1 cellular context compared by ENCODE assay signal in the genomic region with DNA sequence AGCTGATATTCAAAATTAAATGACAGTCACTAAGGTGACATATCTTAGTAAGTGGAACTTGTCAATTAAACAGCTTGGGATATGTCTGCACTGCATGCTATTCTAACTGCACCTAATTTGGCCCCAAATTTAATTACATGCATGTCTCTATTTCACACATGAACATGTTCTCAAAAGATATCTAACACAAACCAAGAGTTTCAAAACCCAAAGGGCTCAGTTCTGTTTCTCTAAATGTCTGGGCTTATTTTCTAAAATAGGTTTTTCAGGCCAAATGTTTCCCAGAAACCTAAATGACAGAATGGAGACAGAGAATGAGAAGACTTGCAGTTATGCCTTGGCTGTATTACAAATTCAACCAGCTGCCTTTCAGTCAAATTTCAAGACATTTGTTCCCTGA.
TF ChIP-seq lines count a peak whose summit lies in the region.

No MANE protein-coding gene starts in this region.

TF ChIP-seq in GM12878, 131 proteins besides CTCF, POLR2A, EP300 and RAD21 (continues in another document):
- TF ChIP-seq, protein P1, sequence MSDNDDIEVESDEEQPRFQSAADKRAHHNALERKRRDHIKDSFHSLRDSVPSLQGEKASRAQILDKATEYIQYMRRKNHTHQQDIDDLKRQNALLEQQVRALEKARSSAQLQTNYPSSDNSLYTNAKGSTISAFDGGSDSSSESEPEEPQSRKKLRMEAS (IDR thresholded peaks at IDR 0.05; ENCODE audit: low read depth, low read length), result no peak
- TF ChIP-seq PML (IDR thresholded peaks at IDR 0.05; ENCODE audit: low read length), result no peak
- TF ChIP-seq, protein P2, sequence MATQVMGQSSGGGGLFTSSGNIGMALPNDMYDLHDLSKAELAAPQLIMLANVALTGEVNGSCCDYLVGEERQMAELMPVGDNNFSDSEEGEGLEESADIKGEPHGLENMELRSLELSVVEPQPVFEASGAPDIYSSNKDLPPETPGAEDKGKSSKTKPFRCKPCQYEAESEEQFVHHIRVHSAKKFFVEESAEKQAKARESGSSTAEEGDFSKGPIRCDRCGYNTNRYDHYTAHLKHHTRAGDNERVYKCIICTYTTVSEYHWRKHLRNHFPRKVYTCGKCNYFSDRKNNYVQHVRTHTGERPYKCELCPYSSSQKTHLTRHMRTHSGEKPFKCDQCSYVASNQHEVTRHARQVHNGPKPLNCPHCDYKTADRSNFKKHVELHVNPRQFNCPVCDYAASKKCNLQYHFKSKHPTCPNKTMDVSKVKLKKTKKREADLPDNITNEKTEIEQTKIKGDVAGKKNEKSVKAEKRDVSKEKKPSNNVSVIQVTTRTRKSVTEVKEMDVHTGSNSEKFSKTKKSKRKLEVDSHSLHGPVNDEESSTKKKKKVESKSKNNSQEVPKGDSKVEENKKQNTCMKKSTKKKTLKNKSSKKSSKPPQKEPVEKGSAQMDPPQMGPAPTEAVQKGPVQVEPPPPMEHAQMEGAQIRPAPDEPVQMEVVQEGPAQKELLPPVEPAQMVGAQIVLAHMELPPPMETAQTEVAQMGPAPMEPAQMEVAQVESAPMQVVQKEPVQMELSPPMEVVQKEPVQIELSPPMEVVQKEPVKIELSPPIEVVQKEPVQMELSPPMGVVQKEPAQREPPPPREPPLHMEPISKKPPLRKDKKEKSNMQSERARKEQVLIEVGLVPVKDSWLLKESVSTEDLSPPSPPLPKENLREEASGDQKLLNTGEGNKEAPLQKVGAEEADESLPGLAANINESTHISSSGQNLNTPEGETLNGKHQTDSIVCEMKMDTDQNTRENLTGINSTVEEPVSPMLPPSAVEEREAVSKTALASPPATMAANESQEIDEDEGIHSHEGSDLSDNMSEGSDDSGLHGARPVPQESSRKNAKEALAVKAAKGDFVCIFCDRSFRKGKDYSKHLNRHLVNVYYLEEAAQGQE (IDR thresholded peaks at IDR 0.05; ENCODE audit: low read depth, low read length), result no peak
- TF ChIP-seq MTA2 (IDR thresholded peaks at IDR 0.05; ENCODE audit: low read depth), result no peak
- no peak for TF ChIP-seq YY1 (IDR thresholded peaks at IDR 0.05; ENCODE audit: low read depth, low read length)
- TF ChIP-seq, protein P3, sequence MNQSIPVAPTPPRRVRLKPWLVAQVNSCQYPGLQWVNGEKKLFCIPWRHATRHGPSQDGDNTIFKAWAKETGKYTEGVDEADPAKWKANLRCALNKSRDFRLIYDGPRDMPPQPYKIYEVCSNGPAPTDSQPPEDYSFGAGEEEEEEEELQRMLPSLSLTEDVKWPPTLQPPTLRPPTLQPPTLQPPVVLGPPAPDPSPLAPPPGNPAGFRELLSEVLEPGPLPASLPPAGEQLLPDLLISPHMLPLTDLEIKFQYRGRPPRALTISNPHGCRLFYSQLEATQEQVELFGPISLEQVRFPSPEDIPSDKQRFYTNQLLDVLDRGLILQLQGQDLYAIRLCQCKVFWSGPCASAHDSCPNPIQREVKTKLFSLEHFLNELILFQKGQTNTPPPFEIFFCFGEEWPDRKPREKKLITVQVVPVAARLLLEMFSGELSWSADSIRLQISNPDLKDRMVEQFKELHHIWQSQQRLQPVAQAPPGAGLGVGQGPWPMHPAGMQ (IDR thresholded peaks at IDR 0.05; ENCODE audit: borderline replicate concordance), result no peak
- no peak for TF ChIP-seq SRF (IDR thresholded peaks at IDR 0.05; ENCODE audit: low read depth in 2 of 2, low read length in 2 of 2)
- no peak for TF ChIP-seq SMARCA5 (IDR thresholded peaks at IDR 0.05)
- no peak for TF ChIP-seq GABPA (IDR thresholded peaks at IDR 0.05; ENCODE audit: low read depth)
- TF ChIP-seq NBN (IDR thresholded peaks at IDR 0.05), result no peak
- TF ChIP-seq TCF3 (IDR thresholded peaks at IDR 0.05; ENCODE audit: borderline replicate concordance, insufficient read depth, low read depth, low read length), result no peak
- no peak for TF ChIP-seq PAX8 (IDR thresholded peaks at IDR 0.05)
- TF ChIP-seq FOXK2 (IDR thresholded peaks at IDR 0.05), result no peak
- TF ChIP-seq POU2F2 (IDR thresholded peaks at IDR 0.05; ENCODE audit: borderline replicate concordance, low read depth, low read length), result 0 out of 3 replicates have a peak, but pooled peaks have one; percentile 37
- TF ChIP-seq CEBPB (IDR thresholded peaks at IDR 0.05; ENCODE audit: borderline replicate concordance in 1 of 2, low read depth in 2 of 2, low read length in 2 of 2), result no peak
- TF ChIP-seq, protein P4, sequence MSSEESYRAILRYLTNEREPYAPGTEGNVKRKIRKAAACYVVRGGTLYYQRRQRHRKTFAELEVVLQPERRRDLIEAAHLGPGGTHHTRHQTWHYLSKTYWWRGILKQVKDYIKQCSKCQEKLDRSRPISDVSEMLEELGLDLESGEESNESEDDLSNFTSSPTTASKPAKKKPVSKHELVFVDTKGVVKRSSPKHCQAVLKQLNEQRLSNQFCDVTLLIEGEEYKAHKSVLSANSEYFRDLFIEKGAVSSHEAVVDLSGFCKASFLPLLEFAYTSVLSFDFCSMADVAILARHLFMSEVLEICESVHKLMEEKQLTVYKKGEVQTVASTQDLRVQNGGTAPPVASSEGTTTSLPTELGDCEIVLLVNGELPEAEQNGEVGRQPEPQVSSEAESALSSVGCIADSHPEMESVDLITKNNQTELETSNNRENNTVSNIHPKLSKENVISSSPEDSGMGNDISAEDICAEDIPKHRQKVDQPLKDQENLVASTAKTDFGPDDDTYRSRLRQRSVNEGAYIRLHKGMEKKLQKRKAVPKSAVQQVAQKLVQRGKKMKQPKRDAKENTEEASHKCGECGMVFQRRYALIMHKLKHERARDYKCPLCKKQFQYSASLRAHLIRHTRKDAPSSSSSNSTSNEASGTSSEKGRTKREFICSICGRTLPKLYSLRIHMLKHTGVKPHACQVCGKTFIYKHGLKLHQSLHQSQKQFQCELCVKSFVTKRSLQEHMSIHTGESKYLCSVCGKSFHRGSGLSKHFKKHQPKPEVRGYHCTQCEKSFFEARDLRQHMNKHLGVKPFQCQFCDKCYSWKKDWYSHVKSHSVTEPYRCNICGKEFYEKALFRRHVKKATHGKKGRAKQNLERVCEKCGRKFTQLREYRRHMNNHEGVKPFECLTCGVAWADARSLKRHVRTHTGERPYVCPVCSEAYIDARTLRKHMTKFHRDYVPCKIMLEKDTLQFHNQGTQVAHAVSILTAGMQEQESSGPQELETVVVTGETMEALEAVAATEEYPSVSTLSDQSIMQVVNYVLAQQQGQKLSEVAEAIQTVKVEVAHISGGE (CRISPR knock-in tag; IDR thresholded peaks at IDR 0.05), result no peak
- TF ChIP-seq RAD51 (IDR thresholded peaks at IDR 0.05), result no peak
- TF ChIP-seq BMI1 (IDR thresholded peaks at IDR 0.05; ENCODE audit: borderline replicate concordance), result no peak
- no peak for TF ChIP-seq MYB (IDR thresholded peaks at IDR 0.05; ENCODE audit: borderline replicate concordance, low read depth, low read length)
- TF ChIP-seq CHD4 (IDR thresholded peaks at IDR 0.05), result no peak
- TF ChIP-seq, protein P5, sequence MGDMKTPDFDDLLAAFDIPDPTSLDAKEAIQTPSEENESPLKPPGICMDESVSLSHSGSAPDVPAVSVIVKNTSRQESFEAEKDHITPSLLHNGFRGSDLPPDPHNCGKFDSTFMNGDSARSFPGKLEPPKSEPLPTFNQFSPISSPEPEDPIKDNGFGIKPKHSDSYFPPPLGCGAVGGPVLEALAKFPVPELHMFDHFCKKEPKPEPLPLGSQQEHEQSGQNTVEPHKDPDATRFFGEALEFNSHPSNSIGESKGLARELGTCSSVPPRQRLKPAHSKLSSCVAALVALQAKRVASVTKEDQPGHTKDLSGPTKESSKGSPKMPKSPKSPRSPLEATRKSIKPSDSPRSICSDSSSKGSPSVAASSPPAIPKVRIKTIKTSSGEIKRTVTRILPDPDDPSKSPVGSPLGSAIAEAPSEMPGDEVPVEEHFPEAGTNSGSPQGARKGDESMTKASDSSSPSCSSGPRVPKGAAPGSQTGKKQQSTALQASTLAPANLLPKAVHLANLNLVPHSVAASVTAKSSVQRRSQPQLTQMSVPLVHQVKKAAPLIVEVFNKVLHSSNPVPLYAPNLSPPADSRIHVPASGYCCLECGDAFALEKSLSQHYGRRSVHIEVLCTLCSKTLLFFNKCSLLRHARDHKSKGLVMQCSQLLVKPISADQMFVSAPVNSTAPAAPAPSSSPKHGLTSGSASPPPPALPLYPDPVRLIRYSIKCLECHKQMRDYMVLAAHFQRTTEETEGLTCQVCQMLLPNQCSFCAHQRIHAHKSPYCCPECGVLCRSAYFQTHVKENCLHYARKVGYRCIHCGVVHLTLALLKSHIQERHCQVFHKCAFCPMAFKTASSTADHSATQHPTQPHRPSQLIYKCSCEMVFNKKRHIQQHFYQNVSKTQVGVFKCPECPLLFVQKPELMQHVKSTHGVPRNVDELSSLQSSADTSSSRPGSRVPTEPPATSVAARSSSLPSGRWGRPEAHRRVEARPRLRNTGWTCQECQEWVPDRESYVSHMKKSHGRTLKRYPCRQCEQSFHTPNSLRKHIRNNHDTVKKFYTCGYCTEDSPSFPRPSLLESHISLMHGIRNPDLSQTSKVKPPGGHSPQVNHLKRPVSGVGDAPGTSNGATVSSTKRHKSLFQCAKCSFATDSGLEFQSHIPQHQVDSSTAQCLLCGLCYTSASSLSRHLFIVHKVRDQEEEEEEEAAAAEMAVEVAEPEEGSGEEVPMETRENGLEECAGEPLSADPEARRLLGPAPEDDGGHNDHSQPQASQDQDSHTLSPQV (IDR thresholded peaks at IDR 0.05), result no peak
- TF ChIP-seq, protein P6, sequence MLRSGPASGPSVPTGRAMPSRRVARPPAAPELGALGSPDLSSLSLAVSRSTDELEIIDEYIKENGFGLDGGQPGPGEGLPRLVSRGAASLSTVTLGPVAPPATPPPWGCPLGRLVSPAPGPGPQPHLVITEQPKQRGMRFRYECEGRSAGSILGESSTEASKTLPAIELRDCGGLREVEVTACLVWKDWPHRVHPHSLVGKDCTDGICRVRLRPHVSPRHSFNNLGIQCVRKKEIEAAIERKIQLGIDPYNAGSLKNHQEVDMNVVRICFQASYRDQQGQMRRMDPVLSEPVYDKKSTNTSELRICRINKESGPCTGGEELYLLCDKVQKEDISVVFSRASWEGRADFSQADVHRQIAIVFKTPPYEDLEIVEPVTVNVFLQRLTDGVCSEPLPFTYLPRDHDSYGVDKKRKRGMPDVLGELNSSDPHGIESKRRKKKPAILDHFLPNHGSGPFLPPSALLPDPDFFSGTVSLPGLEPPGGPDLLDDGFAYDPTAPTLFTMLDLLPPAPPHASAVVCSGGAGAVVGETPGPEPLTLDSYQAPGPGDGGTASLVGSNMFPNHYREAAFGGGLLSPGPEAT (IDR thresholded peaks at IDR 0.05; ENCODE audit: low read depth), result no peak
- no peak for TF ChIP-seq ZBED1 (IDR thresholded peaks at IDR 0.05; ENCODE audit: borderline replicate concordance)
- TF ChIP-seq, protein P7, sequence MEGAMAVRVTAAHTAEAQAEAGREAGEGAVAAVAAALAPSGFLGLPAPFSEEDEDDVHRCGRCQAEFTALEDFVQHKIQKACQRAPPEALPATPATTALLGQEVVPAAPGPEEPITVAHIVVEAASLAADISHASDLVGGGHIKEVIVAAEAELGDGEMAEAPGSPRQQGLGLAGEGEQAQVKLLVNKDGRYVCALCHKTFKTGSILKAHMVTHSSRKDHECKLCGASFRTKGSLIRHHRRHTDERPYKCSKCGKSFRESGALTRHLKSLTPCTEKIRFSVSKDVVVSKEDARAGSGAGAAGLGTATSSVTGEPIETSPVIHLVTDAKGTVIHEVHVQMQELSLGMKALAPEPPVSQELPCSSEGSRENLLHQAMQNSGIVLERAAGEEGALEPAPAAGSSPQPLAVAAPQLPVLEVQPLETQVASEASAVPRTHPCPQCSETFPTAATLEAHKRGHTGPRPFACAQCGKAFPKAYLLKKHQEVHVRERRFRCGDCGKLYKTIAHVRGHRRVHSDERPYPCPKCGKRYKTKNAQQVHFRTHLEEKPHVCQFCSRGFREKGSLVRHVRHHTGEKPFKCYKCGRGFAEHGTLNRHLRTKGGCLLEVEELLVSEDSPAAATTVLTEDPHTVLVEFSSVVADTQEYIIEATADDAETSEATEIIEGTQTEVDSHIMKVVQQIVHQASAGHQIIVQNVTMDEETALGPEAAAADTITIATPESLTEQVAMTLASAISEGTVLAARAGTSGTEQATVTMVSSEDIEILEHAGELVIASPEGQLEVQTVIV (IDR thresholded peaks at IDR 0.05; ENCODE audit: borderline replicate concordance, partially characterized antibody), result no peak
- peak; percentile 77 for TF ChIP-seq RUNX3 (IDR thresholded peaks at IDR 0.05; ENCODE audit: low read length)
- no peak for TF ChIP-seq SMC3 (IDR thresholded peaks at IDR 0.05; ENCODE audit: borderline replicate concordance, low read length)
- TF ChIP-seq, protein P8, sequence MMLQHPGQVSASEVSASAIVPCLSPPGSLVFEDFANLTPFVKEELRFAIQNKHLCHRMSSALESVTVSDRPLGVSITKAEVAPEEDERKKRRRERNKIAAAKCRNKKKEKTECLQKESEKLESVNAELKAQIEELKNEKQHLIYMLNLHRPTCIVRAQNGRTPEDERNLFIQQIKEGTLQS (IDR thresholded peaks at IDR 0.05; ENCODE audit: borderline replicate concordance, extremely low read depth, low read depth, low read length), result no peak
- TF ChIP-seq TBL1XR1 (IDR thresholded peaks at IDR 0.05; ENCODE audit: low read depth, low read length), result no peak
- TF ChIP-seq IRF4 (IDR thresholded peaks at IDR 0.05; ENCODE audit: low read depth, low read length), result 0 out of 2 replicates have a peak, but pooled peaks have one; percentile 31
- no peak for TF ChIP-seq BHLHE40 (IDR thresholded peaks at IDR 0.05; ENCODE audit: borderline replicate concordance in 1 of 2, low read depth in 2 of 2, low read length in 1 of 2)
- TF ChIP-seq POLR2AphosphoS5 (IDR thresholded peaks at IDR 0.05; ENCODE audit: low read length), result no peak
- TF ChIP-seq NFIC (IDR thresholded peaks at IDR 0.05; ENCODE audit: low read depth, low read length), result peak; percentile 76
- TF ChIP-seq GATAD2B (conservative IDR thresholded peaks at IDR 0.05; ENCODE audit: low read depth), result no peak
- TF ChIP-seq, protein P9, sequence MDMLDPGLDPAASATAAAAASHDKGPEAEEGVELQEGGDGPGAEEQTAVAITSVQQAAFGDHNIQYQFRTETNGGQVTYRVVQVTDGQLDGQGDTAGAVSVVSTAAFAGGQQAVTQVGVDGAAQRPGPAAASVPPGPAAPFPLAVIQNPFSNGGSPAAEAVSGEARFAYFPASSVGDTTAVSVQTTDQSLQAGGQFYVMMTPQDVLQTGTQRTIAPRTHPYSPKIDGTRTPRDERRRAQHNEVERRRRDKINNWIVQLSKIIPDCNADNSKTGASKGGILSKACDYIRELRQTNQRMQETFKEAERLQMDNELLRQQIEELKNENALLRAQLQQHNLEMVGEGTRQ (IDR thresholded peaks at IDR 0.05; ENCODE audit: borderline replicate concordance, low read depth, low read length), result no peak
- TF ChIP-seq ZNF217 (IDR thresholded peaks at IDR 0.05), result peak; percentile 65; the same call in 1 of the 2 replicates
- TF ChIP-seq IKZF1 (conservative IDR thresholded peaks at IDR 0.05), result no peak
- TF ChIP-seq MEF2B (IDR thresholded peaks at IDR 0.05; ENCODE audit: partially characterized antibody, poor library complexity, severe bottlenecking), result no peak
- no peak for TF ChIP-seq BRCA1 (IDR thresholded peaks at IDR 0.05; ENCODE audit: low read depth, low read length)
- TF ChIP-seq, protein P10, sequence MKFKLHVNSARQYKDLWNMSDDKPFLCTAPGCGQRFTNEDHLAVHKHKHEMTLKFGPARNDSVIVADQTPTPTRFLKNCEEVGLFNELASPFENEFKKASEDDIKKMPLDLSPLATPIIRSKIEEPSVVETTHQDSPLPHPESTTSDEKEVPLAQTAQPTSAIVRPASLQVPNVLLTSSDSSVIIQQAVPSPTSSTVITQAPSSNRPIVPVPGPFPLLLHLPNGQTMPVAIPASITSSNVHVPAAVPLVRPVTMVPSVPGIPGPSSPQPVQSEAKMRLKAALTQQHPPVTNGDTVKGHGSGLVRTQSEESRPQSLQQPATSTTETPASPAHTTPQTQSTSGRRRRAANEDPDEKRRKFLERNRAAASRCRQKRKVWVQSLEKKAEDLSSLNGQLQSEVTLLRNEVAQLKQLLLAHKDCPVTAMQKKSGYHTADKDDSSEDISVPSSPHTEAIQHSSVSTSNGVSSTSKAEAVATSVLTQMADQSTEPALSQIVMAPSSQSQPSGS (IDR thresholded peaks at IDR 0.05; ENCODE audit: low read length), result 0 out of 2 replicates have a peak, but pooled peaks have one; percentile 53
